ENCODE assay signal across 1 cellular context in genomic region chr7:37901890-37902524, GRCh38.
A peak's percentile ranks its signal among the peaks of the same experiment; 100 is the strongest.
TF ChIP-seq lines count a peak whose summit lies in the region.

No MANE protein-coding gene starts in this region.

TF ChIP-seq in K562, 482 proteins besides CTCF, POLR2A, EP300 and RAD21 (continued from another document and continues in another):
- TF ChIP-seq, protein P1, sequence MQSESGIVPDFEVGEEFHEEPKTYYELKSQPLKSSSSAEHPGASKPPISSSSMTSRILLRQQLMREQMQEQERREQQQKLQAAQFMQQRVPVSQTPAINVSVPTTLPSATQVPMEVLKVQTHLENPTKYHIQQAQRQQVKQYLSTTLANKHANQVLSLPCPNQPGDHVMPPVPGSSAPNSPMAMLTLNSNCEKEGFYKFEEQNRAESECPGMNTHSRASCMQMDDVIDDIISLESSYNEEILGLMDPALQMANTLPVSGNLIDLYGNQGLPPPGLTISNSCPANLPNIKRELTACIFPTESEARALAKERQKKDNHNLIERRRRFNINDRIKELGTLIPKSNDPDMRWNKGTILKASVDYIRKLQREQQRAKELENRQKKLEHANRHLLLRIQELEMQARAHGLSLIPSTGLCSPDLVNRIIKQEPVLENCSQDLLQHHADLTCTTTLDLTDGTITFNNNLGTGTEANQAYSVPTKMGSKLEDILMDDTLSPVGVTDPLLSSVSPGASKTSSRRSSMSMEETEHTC (IDR thresholded peaks at IDR 0.05), result no peak
- TF ChIP-seq ARID1B (IDR thresholded peaks at IDR 0.05) (peak; percentile 31; the same call in 1 of the 2 replicates), RBM39 (optimal IDR thresholded peaks at IDR 0.05; ENCODE audit: low read depth, low read length) (no peak), C11orf30 (IDR thresholded peaks at IDR 0.05; ENCODE audit: low read depth) (peak; percentile 96), MAFF (IDR thresholded peaks at IDR 0.05; ENCODE audit: low read length) (peak; percentile 98), WHSC1 (IDR thresholded peaks at IDR 0.05; ENCODE audit: low read length) (no peak), ETS1 (conservative IDR thresholded peaks at IDR 0.05; ENCODE audit: control insufficient read depth, low read depth, low read length) (no peak), FOXA3 (CRISPR knock-in tag; conservative IDR thresholded peaks at IDR 0.05 in 1 of 2, IDR thresholded peaks at IDR 0.05 in 1 of 2) (no peak), NRF1 (conservative IDR thresholded peaks at IDR 0.05 in 1 of 2, IDR thresholded peaks at IDR 0.05 in 1 of 2) (no peak), EHMT2 (IDR thresholded peaks at IDR 0.05) (0 out of 2 replicates have a peak, but pooled peaks have one; percentile 17), CHCHD3 (CRISPR knock-in tag; IDR thresholded peaks at IDR 0.05) (no peak), NUFIP1 (IDR thresholded peaks at IDR 0.05; ENCODE audit: partially characterized antibody) (no peak), ZNF695 (CRISPR knock-in tag; IDR thresholded peaks at IDR 0.05) (no peak), NFIC (IDR thresholded peaks at IDR 0.05) (peak; percentile 59), RFX1 (IDR thresholded peaks at IDR 0.05) (no peak), MAFG (tag; conservative IDR thresholded peaks at IDR 0.05) (peak; percentile 98), LEF1 (IDR thresholded peaks at IDR 0.05) (no peak), ZNF444 (CRISPR knock-in tag; IDR thresholded peaks at IDR 0.05) (no peak), PTBP1 (IDR thresholded peaks at IDR 0.05; ENCODE audit: low read depth, low read length) (no peak), GTF2E2 (tag; IDR thresholded peaks at IDR 0.05) (no peak), HCFC1 (IDR thresholded peaks at IDR 0.05; ENCODE audit: low read depth, low read length) (no peak), TSHZ1 (CRISPR knock-in tag; IDR thresholded peaks at IDR 0.05) (no peak), SMARCA4 (IDR thresholded peaks at IDR 0.05) (no peak), ZNF311 (CRISPR knock-in tag; IDR thresholded peaks at IDR 0.05) (no peak), DPF2 (IDR thresholded peaks at IDR 0.05) (no peak), NFE2 (IDR thresholded peaks at IDR 0.05; ENCODE audit: low read depth) (peak; percentile 90), NR2C2 (CRISPR knock-in tag; IDR thresholded peaks at IDR 0.05) (no peak), NR2C2 (tag; IDR thresholded peaks at IDR 0.05) (peak; percentile 39; the same call in 1 of the 2 replicates), TRIM28 (IDR thresholded peaks at IDR 0.05) (no peak), NFE2L1 (tag; IDR thresholded peaks at IDR 0.05; ENCODE audit: borderline replicate concordance, low read depth) (peak; percentile 92), ZBTB7A (IDR thresholded peaks at IDR 0.05; ENCODE audit: borderline replicate concordance, control insufficient read depth, low read depth, low read length) (no peak), MCM7 (IDR thresholded peaks at IDR 0.05) (no peak), ZC3H8 (IDR thresholded peaks at IDR 0.05) (no peak)
- TF ChIP-seq, protein P2, sequence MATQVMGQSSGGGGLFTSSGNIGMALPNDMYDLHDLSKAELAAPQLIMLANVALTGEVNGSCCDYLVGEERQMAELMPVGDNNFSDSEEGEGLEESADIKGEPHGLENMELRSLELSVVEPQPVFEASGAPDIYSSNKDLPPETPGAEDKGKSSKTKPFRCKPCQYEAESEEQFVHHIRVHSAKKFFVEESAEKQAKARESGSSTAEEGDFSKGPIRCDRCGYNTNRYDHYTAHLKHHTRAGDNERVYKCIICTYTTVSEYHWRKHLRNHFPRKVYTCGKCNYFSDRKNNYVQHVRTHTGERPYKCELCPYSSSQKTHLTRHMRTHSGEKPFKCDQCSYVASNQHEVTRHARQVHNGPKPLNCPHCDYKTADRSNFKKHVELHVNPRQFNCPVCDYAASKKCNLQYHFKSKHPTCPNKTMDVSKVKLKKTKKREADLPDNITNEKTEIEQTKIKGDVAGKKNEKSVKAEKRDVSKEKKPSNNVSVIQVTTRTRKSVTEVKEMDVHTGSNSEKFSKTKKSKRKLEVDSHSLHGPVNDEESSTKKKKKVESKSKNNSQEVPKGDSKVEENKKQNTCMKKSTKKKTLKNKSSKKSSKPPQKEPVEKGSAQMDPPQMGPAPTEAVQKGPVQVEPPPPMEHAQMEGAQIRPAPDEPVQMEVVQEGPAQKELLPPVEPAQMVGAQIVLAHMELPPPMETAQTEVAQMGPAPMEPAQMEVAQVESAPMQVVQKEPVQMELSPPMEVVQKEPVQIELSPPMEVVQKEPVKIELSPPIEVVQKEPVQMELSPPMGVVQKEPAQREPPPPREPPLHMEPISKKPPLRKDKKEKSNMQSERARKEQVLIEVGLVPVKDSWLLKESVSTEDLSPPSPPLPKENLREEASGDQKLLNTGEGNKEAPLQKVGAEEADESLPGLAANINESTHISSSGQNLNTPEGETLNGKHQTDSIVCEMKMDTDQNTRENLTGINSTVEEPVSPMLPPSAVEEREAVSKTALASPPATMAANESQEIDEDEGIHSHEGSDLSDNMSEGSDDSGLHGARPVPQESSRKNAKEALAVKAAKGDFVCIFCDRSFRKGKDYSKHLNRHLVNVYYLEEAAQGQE (CRISPR knock-in tag; IDR thresholded peaks at IDR 0.05; ENCODE audit: low read depth), result no peak
- TF ChIP-seq, protein P3, sequence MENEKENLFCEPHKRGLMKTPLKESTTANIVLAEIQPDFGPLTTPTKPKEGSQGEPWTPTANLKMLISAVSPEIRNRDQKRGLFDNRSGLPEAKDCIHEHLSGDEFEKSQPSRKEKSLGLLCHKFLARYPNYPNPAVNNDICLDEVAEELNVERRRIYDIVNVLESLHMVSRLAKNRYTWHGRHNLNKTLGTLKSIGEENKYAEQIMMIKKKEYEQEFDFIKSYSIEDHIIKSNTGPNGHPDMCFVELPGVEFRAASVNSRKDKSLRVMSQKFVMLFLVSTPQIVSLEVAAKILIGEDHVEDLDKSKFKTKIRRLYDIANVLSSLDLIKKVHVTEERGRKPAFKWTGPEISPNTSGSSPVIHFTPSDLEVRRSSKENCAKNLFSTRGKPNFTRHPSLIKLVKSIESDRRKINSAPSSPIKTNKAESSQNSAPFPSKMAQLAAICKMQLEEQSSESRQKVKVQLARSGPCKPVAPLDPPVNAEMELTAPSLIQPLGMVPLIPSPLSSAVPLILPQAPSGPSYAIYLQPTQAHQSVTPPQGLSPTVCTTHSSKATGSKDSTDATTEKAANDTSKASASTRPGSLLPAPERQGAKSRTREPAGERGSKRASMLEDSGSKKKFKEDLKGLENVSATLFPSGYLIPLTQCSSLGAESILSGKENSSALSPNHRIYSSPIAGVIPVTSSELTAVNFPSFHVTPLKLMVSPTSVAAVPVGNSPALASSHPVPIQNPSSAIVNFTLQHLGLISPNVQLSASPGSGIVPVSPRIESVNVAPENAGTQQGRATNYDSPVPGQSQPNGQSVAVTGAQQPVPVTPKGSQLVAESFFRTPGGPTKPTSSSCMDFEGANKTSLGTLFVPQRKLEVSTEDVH (IDR thresholded peaks at IDR 0.05; ENCODE audit: low read depth, partially characterized antibody), result no peak
- TF ChIP-seq, protein P4, sequence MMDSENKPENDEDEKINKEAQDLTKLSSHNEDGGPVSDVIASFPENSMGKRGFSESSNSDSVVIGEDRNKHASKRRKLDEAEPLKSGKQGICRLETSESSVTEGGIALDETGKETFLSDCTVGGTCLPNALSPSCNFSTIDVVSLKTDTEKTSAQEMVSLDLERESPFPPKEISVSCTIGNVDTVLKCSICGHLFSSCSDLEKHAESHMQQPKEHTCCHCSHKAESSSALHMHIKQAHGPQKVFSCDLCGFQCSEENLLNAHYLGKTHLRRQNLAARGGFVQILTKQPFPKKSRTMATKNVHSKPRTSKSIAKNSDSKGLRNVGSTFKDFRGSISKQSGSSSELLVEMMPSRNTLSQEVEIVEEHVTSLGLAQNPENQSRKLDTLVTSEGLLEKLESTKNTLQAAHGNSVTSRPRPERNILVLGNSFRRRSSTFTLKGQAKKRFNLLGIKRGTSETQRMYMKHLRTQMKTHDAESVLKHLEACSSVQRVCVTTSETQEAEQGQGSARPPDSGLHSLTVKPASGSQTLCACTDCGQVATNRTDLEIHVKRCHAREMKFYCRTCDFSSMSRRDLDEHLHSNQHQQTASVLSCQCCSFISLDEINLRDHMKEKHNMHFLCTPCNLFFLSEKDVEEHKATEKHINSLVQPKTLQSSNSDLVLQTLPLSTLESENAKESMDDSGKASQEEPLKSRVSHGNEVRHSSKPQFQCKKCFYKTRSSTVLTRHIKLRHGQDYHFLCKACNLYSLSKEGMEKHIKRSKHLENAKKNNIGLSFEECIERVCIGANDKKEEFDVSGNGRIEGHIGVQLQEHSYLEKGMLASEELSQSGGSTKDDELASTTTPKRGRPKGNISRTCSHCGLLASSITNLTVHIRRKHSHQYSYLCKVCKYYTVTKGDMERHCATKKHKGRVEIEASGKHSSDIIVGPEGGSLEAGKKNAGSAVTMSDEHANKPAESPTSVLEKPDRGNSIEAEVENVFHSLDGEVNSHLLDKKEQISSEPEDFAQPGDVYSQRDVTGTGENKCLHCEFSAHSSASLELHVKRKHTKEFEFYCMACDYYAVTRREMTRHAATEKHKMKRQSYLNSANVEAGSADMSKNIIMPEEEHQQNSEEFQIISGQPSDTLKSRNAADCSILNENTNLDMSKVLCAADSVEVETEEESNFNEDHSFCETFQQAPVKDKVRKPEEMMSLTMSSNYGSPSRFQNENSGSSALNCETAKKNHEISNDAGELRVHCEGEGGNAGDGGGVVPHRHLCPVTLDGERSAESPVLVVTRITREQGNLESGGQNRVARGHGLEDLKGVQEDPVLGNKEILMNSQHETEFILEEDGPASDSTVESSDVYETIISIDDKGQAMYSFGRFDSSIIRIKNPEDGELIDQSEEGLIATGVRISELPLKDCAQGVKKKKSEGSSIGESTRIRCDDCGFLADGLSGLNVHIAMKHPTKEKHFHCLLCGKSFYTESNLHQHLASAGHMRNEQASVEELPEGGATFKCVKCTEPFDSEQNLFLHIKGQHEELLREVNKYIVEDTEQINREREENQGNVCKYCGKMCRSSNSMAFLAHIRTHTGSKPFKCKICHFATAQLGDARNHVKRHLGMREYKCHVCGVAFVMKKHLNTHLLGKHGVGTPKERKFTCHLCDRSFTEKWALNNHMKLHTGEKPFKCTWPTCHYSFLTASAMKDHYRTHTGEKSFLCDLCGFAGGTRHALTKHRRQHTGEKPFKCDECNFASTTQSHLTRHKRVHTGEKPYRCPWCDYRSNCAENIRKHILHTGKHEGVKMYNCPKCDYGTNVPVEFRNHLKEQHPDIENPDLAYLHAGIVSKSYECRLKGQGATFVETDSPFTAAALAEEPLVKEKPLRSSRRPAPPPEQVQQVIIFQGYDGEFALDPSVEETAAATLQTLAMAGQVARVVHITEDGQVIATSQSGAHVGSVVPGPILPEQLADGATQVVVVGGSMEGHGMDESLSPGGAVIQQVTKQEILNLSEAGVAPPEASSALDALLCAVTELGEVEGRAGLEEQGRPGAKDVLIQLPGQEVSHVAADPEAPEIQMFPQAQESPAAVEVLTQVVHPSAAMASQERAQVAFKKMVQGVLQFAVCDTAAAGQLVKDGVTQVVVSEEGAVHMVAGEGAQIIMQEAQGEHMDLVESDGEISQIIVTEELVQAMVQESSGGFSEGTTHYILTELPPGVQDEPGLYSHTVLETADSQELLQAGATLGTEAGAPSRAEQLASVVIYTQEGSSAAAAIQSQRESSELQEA (IDR thresholded peaks at IDR 0.05; ENCODE audit: low read depth), result no peak
- TF ChIP-seq, protein P5, sequence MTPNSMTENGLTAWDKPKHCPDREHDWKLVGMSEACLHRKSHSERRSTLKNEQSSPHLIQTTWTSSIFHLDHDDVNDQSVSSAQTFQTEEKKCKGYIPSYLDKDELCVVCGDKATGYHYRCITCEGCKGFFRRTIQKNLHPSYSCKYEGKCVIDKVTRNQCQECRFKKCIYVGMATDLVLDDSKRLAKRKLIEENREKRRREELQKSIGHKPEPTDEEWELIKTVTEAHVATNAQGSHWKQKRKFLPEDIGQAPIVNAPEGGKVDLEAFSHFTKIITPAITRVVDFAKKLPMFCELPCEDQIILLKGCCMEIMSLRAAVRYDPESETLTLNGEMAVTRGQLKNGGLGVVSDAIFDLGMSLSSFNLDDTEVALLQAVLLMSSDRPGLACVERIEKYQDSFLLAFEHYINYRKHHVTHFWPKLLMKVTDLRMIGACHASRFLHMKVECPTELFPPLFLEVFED (CRISPR knock-in tag; conservative IDR thresholded peaks at IDR 0.05), result no peak
- TF ChIP-seq, protein P6, sequence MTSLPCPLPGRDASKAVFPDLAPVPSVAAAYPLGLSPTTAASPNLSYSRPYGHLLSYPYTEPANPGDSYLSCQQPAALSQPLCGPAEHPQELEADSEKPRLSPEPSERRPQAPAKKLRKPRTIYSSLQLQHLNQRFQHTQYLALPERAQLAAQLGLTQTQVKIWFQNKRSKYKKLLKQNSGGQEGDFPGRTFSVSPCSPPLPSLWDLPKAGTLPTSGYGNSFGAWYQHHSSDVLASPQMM (CRISPR knock-in tag; IDR thresholded peaks at IDR 0.05), result no peak
- TF ChIP-seq, protein P7, sequence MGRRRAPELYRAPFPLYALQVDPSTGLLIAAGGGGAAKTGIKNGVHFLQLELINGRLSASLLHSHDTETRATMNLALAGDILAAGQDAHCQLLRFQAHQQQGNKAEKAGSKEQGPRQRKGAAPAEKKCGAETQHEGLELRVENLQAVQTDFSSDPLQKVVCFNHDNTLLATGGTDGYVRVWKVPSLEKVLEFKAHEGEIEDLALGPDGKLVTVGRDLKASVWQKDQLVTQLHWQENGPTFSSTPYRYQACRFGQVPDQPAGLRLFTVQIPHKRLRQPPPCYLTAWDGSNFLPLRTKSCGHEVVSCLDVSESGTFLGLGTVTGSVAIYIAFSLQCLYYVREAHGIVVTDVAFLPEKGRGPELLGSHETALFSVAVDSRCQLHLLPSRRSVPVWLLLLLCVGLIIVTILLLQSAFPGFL (CRISPR knock-in tag; IDR thresholded peaks at IDR 0.05), result no peak
